ENCODE assay signal across 20 cellular contexts in the genomic region with DNA sequence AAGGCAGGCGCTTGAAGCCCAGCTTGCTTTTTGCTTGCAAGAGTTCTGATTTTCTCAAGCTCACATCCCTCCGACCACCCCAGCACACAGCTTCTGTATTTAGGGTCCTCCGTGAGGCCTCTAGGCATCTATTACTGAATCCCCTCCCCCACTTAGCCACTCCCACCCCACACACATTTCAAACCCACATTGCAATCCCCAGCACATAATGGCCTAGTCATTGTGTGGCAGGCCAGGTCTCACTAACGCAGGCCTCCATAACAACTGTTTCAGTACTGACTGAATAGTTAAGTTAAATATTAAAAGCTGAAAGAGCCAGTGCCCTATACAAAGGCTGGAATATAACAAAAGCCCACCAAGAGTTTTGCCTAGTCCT.
A peak's percentile ranks its signal among the peaks of the same experiment; 100 is the strongest.
DNase-seq lines count a peak whose midpoint lies in the region; FAIRE-seq and TF ChIP-seq lines count a peak whose summit lies in the region.
"Had no signal": no experiment of that assay in that cellular context is flagged by ENCODE, and none has a peak within 500 bp of the region (broad histone marks: within the 10 kb centered on the region; RNA-seq: fewer than 3 reads in every experiment).

No MANE protein-coding gene starts in this region.

- peak; percentile 33 for DNase-seq in H7
- peak; percentile 11 for DNase-seq in NT2/D1 (ENCODE audit: low read depth, low spot score)
- DNase-seq in iPS-NIHi7 (ENCODE audit: extremely low spot score), result peak; percentile 35
- no peak for DNase-seq in osteocyte (ENCODE audit: extremely low spot score, unreplicated experiment)
- DNase-seq in frontal cortex (ENCODE audit: low spot score in 2 of 2), result no peak
- no peak for DNase-seq in ureter (ENCODE audit: low spot score)
- DNase-seq in esophagus squamous epithelium (lab: John Stamatoyannopoulos, UW), result no peak
- no peak for DNase-seq in ecto neural progenitor cell (ENCODE audit: low spot score)
- DNase-seq: CD4-positive, alpha-beta memory T cell; KBM-7; MM.1S; NCI-H1048; NCI-H1417 treated with DMSO at 0.1 percent for 48 hours; NCI-H187; NCI-H446; NCI-H526 treated with DMSO at 0.1 percent for 48 hours had no signal

- no peak overlapping the region for H3K27ac ChIP-seq in esophagus squamous epithelium
- H3K27ac ChIP-seq: BLaER1 treated with 17β-estradiol and CSF1 and Interleukin-3, amounts not matched to agents 10 nM and 100 nM; SJSA1 had no signal

- TF ChIP-seq POLR2A in esophagus squamous epithelium (IDR thresholded peaks at IDR 0.05), result no peak

- peaks cover 4% of the 10 kb centered on the region for H3K4me1 ChIP-seq in NT2/D1 (ENCODE audit: insufficient read depth, insufficient read length)
- H3K4me1 ChIP-seq in esophagus squamous epithelium, result no peaks in the 10 kb centered on the region
- H3K4me1 ChIP-seq: BLaER1 treated with 17β-estradiol and CSF1 and Interleukin-3, amounts not matched to agents 10 nM and 100 nM; SJSA1 had no signal

- H3K4me3 Mint-ChIP-seq in osteocyte (ENCODE audit: unreplicated experiment), result no peak overlapping the region
- H3K4me3 Mint-ChIP-seq: CD4-positive, alpha-beta memory T cell had no signal

- no peaks in the 10 kb centered on the region for H3K36me3 Mint-ChIP-seq in osteocyte (ENCODE audit: unreplicated experiment)
- H3K36me3 Mint-ChIP-seq: CD4-positive, alpha-beta memory T cell had no signal

- no peaks in the 10 kb centered on the region for H3K9me3 Mint-ChIP-seq in osteocyte (ENCODE audit: unreplicated experiment)

- H3K4me3 ChIP-seq in H7 (ENCODE audit: insufficient read depth, low read depth, low read length), result no peak overlapping the region
- H3K4me3 ChIP-seq in NT2/D1 (ENCODE audit: insufficient read length, low read depth), result no peak overlapping the region
- no peak overlapping the region for H3K4me3 ChIP-seq in esophagus squamous epithelium
- H3K4me3 ChIP-seq: BLaER1 treated with 17β-estradiol and CSF1 and Interleukin-3, amounts not matched to agents 10 nM and 100 nM; SJSA1 had no signal

- H3K27me3 ChIP-seq in H7 (ENCODE audit: control insufficient read depth, insufficient read depth, low read length) (no peaks in the 10 kb centered on the region), NT2/D1 (ENCODE audit: insufficient read depth, insufficient read length) (no peaks in the 10 kb centered on the region), esophagus squamous epithelium (no peaks in the 10 kb centered on the region)
- H3K27me3 ChIP-seq: SJSA1 had no signal

- H3K36me3 ChIP-seq in H7 (replicated peaks; ENCODE audit: control insufficient read depth, insufficient read depth, low read length) (no peaks in the 10 kb centered on the region), NT2/D1 (ENCODE audit: insufficient read depth, insufficient read length, low read length) (no peaks in the 10 kb centered on the region), esophagus squamous epithelium (no peaks in the 10 kb centered on the region)
- H3K36me3 ChIP-seq: BLaER1 treated with 17β-estradiol and CSF1 and Interleukin-3, amounts not matched to agents 10 nM and 100 nM; SJSA1 had no signal

- WGBS in esophagus squamous epithelium, 2 donors, result 84 to 89% methylated on average over 3 to 4 of the region's 4 CpGs

- no peak for TF ChIP-seq CTCF in osteocyte (IDR thresholded peaks at IDR 0.05)
- TF ChIP-seq CTCF in esophagus squamous epithelium (IDR thresholded peaks at IDR 0.05), result no peak

- H3K9ac ChIP-seq in NT2/D1 (ENCODE audit: insufficient read length, low read depth), result no peak overlapping the region
- H3K9ac ChIP-seq: BLaER1 treated with 17β-estradiol and CSF1 and Interleukin-3, amounts not matched to agents 10 nM and 100 nM had no signal

- no peaks in the 10 kb centered on the region for H3K27me3 Mint-ChIP-seq in osteocyte (ENCODE audit: unreplicated experiment)
- H3K27me3 Mint-ChIP-seq: CD4-positive, alpha-beta memory T cell had no signal

- H3K9me3 ChIP-seq in NT2/D1 (ENCODE audit: insufficient read depth, low read length) (no peaks in the 10 kb centered on the region), esophagus squamous epithelium (no peaks in the 10 kb centered on the region)
- H3K9me3 ChIP-seq: SJSA1 had no signal

- peak overlapping the region; percentile 7 for H3K27ac Mint-ChIP-seq in osteocyte (ENCODE audit: unreplicated experiment)
- H3K27ac Mint-ChIP-seq: CD4-positive, alpha-beta memory T cell had no signal

- intact Hi-C loops in esophagus squamous epithelium (cut with DNase I), result no loop called here

- peaks cover 16% of the 10 kb centered on the region for H3K4me1 Mint-ChIP-seq in osteocyte (ENCODE audit: unreplicated experiment)
- H3K4me1 Mint-ChIP-seq: CD4-positive, alpha-beta memory T cell had no signal

- FAIRE-seq in frontal cortex (lab: Jason Lieb, UNC), result no peak
- FAIRE-seq: G401.6, GM18507 had no signal

Comparison
In these comparisons a context has a peak if more than half of its experiments do, and no peak if none do; other contexts are left out.
1. DNase-seq: peak in H7 (single experiment), NT2/D1 (single experiment) and iPS-NIHi7 (single experiment); none in osteocyte (single experiment), frontal cortex (0 of 2), ureter (single experiment), esophagus squamous epithelium (single experiment) and ecto neural progenitor cell (single experiment).